Comparison of ENCODE assay signal across 1 cellular context in genomic region chr3:50502225-50502583, GRCh38.
TF ChIP-seq lines count a peak whose summit lies in the region.

No MANE protein-coding gene starts in this region.

TF ChIP-seq in GM23338, 12 proteins besides CTCF, POLR2A, EP300 and RAD21 (continued from another document):
- no peak for TF ChIP-seq REST (IDR thresholded peaks at IDR 0.05; ENCODE audit: unreplicated experiment)
- TF ChIP-seq NANOG (IDR thresholded peaks at IDR 0.05; ENCODE audit: borderline replicate concordance): no peak
- TF ChIP-seq STAT1 (IDR thresholded peaks at IDR 0.05; ENCODE audit: unreplicated experiment): no peak
- TF ChIP-seq CREB1 (CRISPR knock-in tag; IDR thresholded peaks at IDR 0.05; ENCODE audit: low read depth): no peak
- TF ChIP-seq ETS1 (IDR thresholded peaks at IDR 0.05): no peak
- TF ChIP-seq ZNF114 (CRISPR knock-in tag; IDR thresholded peaks at IDR 0.05): no peak
- TF ChIP-seq JUNB (IDR thresholded peaks at IDR 0.05; ENCODE audit: unreplicated experiment): no peak
- no peak for TF ChIP-seq EZH2 (IDR thresholded peaks at IDR 0.05; ENCODE audit: low read depth, unreplicated experiment)
- TF ChIP-seq EZH2phosphoT487 (IDR thresholded peaks at IDR 0.05; ENCODE audit: unreplicated experiment): no peak
- TF ChIP-seq ZNF331 (CRISPR knock-in tag; IDR thresholded peaks at IDR 0.05; ENCODE audit: low read depth): no peak
